Comparison of ENCODE assay signal across 13 cellular contexts in the genomic region with DNA sequence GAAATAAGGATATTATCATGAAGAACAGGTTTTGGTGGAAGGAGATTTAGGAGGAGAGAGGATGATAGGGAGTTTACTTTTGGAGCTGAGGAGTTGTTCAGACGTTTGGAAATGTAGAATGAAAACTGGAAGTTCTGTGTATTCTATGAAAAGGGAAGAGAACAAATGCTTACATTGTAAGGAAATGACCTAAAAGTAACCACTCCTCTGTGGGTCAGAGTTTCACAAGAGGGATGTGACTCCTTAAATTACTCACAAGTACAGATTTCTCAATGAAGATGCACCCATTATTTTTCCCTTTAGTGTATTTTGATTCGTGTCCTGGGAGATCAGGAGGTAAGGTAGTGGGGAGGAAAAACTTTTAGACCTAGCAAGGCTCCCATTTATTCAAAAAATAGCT. TPM values are rescaled to one million over a fixed set of nuclear protein-coding genes. Genes with fewer than 3 reads are reported as not detected.
DNase-seq lines count a peak whose midpoint lies in the region; ATAC-seq and TF ChIP-seq lines count a peak whose summit lies in the region.
"Had no signal": no experiment of that assay in that cellular context is flagged by ENCODE, and none has a peak within 500 bp of the region (broad histone marks: within the 10 kb centered on the region; RNA-seq: fewer than 3 reads in every experiment).

No MANE protein-coding gene starts in this region.

- H3K27ac ChIP-seq in sigmoid colon, result peak overlapping the region; percentile 8 to 97 (median 37)
- H3K27ac ChIP-seq: hepatocyte, neural progenitor cell had no signal

- H3K9me3 ChIP-seq in sigmoid colon, result no peaks in the 10 kb centered on the region

- H3K27me3 ChIP-seq in sigmoid colon, result no peaks in the 10 kb centered on the region
- H3K27me3 ChIP-seq: hepatocyte, neural progenitor cell had no signal

- no peak for TF ChIP-seq EP300 in sigmoid colon (IDR thresholded peaks at IDR 0.05)

- TF ChIP-seq CTCF in GM10266 (IDR thresholded peaks at IDR 0.05; ENCODE audit: control insufficient read depth, insufficient read depth, low read depth, missing control alignments) (no peak), sigmoid colon (IDR thresholded peaks at IDR 0.05) (no peak)

- DNase-seq in GM10266 (ENCODE audit: extremely low spot score) (peak; percentile 8), NOMO-1 treated with DMSO at 0.1 percent for 48 hours (lab: John Stamatoyannopoulos, UW; ENCODE audit: unreplicated experiment) (peak; percentile 92), sigmoid colon (no peak), activated gamma-delta T cell (lab: John Stamatoyannopoulos, UW) (no peak), NCI-H1930 (lab: John Stamatoyannopoulos, UW) (no peak), DMS114 treated with DMSO at 0.1 percent for 48 hours (lab: John Stamatoyannopoulos, UW; ENCODE audit: unreplicated experiment) (no peak)
- DNase-seq: activated CD4-positive, alpha-beta T cell treated with anti-CD3 and anti-CD28 coated beads, Interleukin-2, amount 50 U/mL, for 4 hours; NCI-H1048 had no signal

- intact Hi-C loops in dendritic cell treated with granulocyte-macrophage colony-stimulating factor and Interleukin-4, amounts not matched to agents 40 ng/mL and 50 ng/mL, for 4 days (cut with micrococcal nuclease), result loop anchor here (5.0 to 10.0 kb wide), 2 partner anchors 35 to 672 kb away; no protein-coding TSS in a partner anchor
- intact Hi-C loops in sigmoid colon (cut with DNase I), result no loop called here

- H3K4me1 ChIP-seq in sigmoid colon, result peaks cover 0 to 63% (median 52%) of the 10 kb centered on the region in 4 donors

- ATAC-seq in GM19463 (IDR thresholded peaks at IDR 0.05; ENCODE audit: unreplicated experiment), result no peak

- H3K36me3 Mint-ChIP-seq in dendritic cell treated with granulocyte-macrophage colony-stimulating factor and Interleukin-4, amounts not matched to agents 40 ng/mL and 50 ng/mL, for 4 days (ENCODE audit: low read depth), result peaks cover 50% of the 10 kb centered on the region

- no peaks in the 10 kb centered on the region for H3K27me3 Mint-ChIP-seq in dendritic cell treated with granulocyte-macrophage colony-stimulating factor and Interleukin-4, amounts not matched to agents 40 ng/mL and 50 ng/mL, for 4 days

- H3K36me3 ChIP-seq in sigmoid colon, result no peaks in the 10 kb centered on the region

- H3K4me3 Mint-ChIP-seq in dendritic cell treated with granulocyte-macrophage colony-stimulating factor and Interleukin-4, amounts not matched to agents 40 ng/mL and 50 ng/mL, for 4 days, result peak overlapping the region; percentile 79
- H3K4me3 Mint-ChIP-seq: neural progenitor cell had no signal

- H3K9me3 Mint-ChIP-seq in dendritic cell treated with granulocyte-macrophage colony-stimulating factor and Interleukin-4, amounts not matched to agents 40 ng/mL and 50 ng/mL, for 4 days, result peaks cover 5% of the 10 kb centered on the region

- peak overlapping the region; percentile 96 for H3K27ac Mint-ChIP-seq in dendritic cell treated with granulocyte-macrophage colony-stimulating factor and Interleukin-4, amounts not matched to agents 40 ng/mL and 50 ng/mL, for 4 days
- H3K27ac Mint-ChIP-seq: brain, neural progenitor cell had no signal

- no peak for TF ChIP-seq POLR2A in sigmoid colon (IDR thresholded peaks at IDR 0.05)

- WGBS in sigmoid colon, 2 donors, result 52 to 53% methylated on average over 2 of the region's 2 CpGs

- peaks cover 39% of the 10 kb centered on the region for H3K4me1 Mint-ChIP-seq in dendritic cell treated with granulocyte-macrophage colony-stimulating factor and Interleukin-4, amounts not matched to agents 40 ng/mL and 50 ng/mL, for 4 days (ENCODE audit: low read depth)

- peak overlapping the region in 1 of 4 donors; percentile 9 for H3K4me3 ChIP-seq in sigmoid colon
- H3K4me3 ChIP-seq: hepatocyte, neural progenitor cell had no signal

RNA-seq across cellular contexts. Expression of a gene that starts 4.0 kb away (rescaled TPM):
- total RNA-seq in sigmoid colon, result 100 to 1,000 TPM in 2 of 4 donors, 10 to 100 TPM in 2; 78.3 to 110 (median 94.1) TPM
- polyA plus RNA-seq in sigmoid colon, result 10 to 100 TPM; 15.6 to 34.4 (median 19.0) TPM

RNA-seq across cellular contexts. Expression of a gene that starts 24.6 kb away (rescaled TPM):
- not detected for total RNA-seq in sigmoid colon
- not detected for polyA plus RNA-seq in sigmoid colon
- total RNA-seq: hepatocyte had no signal
- polyA plus RNA-seq: hepatocyte had no signal

Comparison
In these comparisons a context has a peak if more than half of its experiments do, and no peak if none do; other contexts are left out.
1. DNase-seq: peak in GM10266 (single experiment) and NOMO-1 treated with DMSO at 0.1 percent for 48 hours (single experiment); none in sigmoid colon (single experiment), activated gamma-delta T cell (single experiment), NCI-H1930 (0 of 2) and DMS114 treated with DMSO at 0.1 percent for 48 hours (single experiment).